Comparison of ENCODE assay signal across 8 cellular contexts in the genomic region with DNA sequence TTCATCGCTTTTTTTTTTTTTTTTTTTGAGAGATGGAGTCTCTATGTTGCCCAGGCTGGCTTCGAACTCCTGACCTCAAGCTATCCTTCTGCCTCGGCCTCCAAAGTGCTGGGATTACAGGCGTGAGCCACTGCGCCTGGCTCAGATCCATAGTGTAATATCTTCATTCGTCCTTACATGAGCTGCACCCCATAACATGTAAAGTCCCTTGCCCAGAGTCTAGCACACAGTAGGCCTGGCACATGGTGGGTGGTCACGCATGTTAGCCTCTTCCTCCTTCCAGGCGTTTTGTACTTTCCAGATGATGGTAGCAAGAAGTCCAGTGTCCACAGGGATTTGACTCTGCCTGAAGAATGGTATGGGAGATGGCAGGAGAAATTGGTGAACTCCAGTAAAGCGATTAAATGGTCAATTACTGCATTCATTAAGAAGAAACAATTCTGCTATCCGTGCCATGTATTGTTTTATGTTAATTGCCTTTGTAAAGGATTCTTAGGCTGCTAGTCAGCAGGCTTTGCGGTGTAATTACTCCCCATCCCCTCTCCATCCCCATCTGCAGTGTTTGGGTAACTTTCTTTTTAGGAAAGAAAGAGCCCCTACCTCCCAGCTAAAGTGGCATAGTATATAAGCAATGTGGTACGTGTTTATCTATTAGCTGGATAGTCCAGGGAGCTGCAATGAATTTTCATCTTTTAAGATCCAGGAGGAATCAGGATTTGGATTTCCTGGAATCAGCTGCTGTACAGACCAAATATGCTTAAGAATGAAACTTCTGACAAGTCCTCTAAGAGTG. TPM values are rescaled to one million over a fixed set of nuclear protein-coding genes. Genes with fewer than 3 reads are reported as not detected.
DNase-seq lines count a peak whose midpoint lies in the region; ATAC-seq, FAIRE-seq and TF ChIP-seq lines count a peak whose summit lies in the region.

No MANE protein-coding gene starts in this region.

- no peak for ATAC-seq in heart right ventricle
- ATAC-seq in Right ventricle myocardium superior (ENCODE audit: poor library complexity): no peak
- ATAC-seq in aorta (ENCODE audit: low FRiP score): no peak

- H3K36me3 ChIP-seq in heart right ventricle (no peaks in the 10 kb centered on the region), bronchial epithelial cell (ENCODE audit: control insufficient read depth, insufficient read depth, low read length) (no peaks in the 10 kb centered on the region), aorta (ENCODE audit: control insufficient read depth in 1 of 2, insufficient read depth in 2 of 2, low read length in 1 of 2) (no peaks in the 10 kb centered on the region)

- peaks cover 0 to 17% (median 0%) of the 10 kb centered on the region in 7 donors for H3K27me3 ChIP-seq in heart right ventricle
- no peaks in the 10 kb centered on the region for H3K27me3 ChIP-seq in bronchial epithelial cell (ENCODE audit: control insufficient read depth, insufficient read depth, low read length)
- H3K27me3 ChIP-seq in mononuclear cell (ENCODE audit: insufficient read depth, low read length): peaks cover 18% of the 10 kb centered on the region
- no peaks in the 10 kb centered on the region for H3K27me3 ChIP-seq in aorta (ENCODE audit: control insufficient read depth in 1 of 2, insufficient read depth in 2 of 2, low read length in 1 of 2)

- DNase-seq in heart right ventricle (no peak), Right ventricle myocardium superior (no peak), bronchial epithelial cell (ENCODE audit: low read depth) (no peak), aorta (no peak), NCI-H1694 (lab: John Stamatoyannopoulos, UW) (no peak), D341Med (ENCODE audit: low spot score) (no peak)
- no peak for DNase-seq in stimulated activated CD4-positive, alpha-beta T cell treated with anti-CD3 and anti-CD28 coated beads, Interleukin-2, amount 100 ng/mL, for 48 hours

- WGBS in heart right ventricle, 2 donors: 44 to 52% methylated on average over 12 of the region's 12 CpGs
- WGBS in aorta, 2 donors: 25 to 29% methylated on average over 12 of the region's 12 CpGs

- peak overlapping the region in 7 of 10 donors; percentile 0 to 90 (median 60) for H3K27ac ChIP-seq in heart right ventricle
- peak overlapping the region in 1 of 2 donors; percentile 44 for H3K27ac ChIP-seq in aorta (ENCODE audit: low read depth in 1 of 2, low read length in 2 of 2)

- peaks cover 0 to 30% (median 11%) of the 10 kb centered on the region in 9 donors for H3K4me1 ChIP-seq in heart right ventricle
- peaks cover 34% of the 10 kb centered on the region for H3K4me1 ChIP-seq in mononuclear cell (ENCODE audit: insufficient read depth, low read length)
- no peaks in the 10 kb centered on the region for H3K4me1 ChIP-seq in aorta (ENCODE audit: control insufficient read depth in 1 of 2, insufficient read depth in 2 of 2, low read length in 2 of 2)

- H3K9me3 ChIP-seq in heart right ventricle: no peaks in the 10 kb centered on the region
- H3K9me3 ChIP-seq in mononuclear cell (ENCODE audit: low read depth, low read length): no peaks in the 10 kb centered on the region
- no peaks in the 10 kb centered on the region for H3K9me3 ChIP-seq in aorta (ENCODE audit: control insufficient read depth, low read length)

- intact Hi-C loops in heart right ventricle (cut with DNase I): loop anchor here in 7 of 10 donors (2.0 to 10.0 kb wide), 4 partner anchors 54 to 138 kb away; no protein-coding TSS in a partner anchor
- intact Hi-C loops in Right ventricle myocardium superior (cut with DNase I): no loop called here
- intact Hi-C loops in aorta (cut with DNase I): loop anchor here in 1 of 2 donors (5.0 kb wide), 1 partner anchor 146 kb away; no protein-coding TSS in a partner anchor

- H3K4me3 ChIP-seq in heart right ventricle: peak overlapping the region; percentile 69 to 98 (median 92)
- H3K4me3 ChIP-seq in bronchial epithelial cell (ENCODE audit: low read depth, low read length): peak overlapping the region; percentile 93
- H3K4me3 ChIP-seq in mononuclear cell (ENCODE audit: low read length): peak overlapping the region; percentile 63
- peak overlapping the region; percentile 56 to 71 for H3K4me3 ChIP-seq in aorta (ENCODE audit: low read length in 2 of 2)

- TF ChIP-seq CTCF in heart right ventricle (IDR thresholded peaks at IDR 0.05) (no peak), bronchial epithelial cell (IDR thresholded peaks at IDR 0.05; ENCODE audit: insufficient read depth, low read length, severe bottlenecking) (no peak)

- FAIRE-seq in bronchial epithelial cell (lab: Jason Lieb, UNC): no peak

RNA-seq across cellular contexts. Expression of gene TPST1, which starts 1.2 kb away (rescaled TPM):
- total RNA-seq in heart right ventricle (1 to 10 TPM; 2.7 to 7.3 (median 4.7) TPM), Right ventricle myocardium superior (5.1 TPM), bronchial epithelial cell (24.7 and 31.4 TPM in 2 replicates), mononuclear cell (7.9 TPM), aorta (10 to 100 TPM; 22.0 to 38.8 TPM)
- polyA plus RNA-seq in heart right ventricle (1 to 10 TPM; 2.0 to 5.7 TPM), aorta (10 to 100 TPM in 1 of 2 donors, 1 to 10 TPM in 1; 7.1 to 10.3 TPM)
